8 cellular contexts compared by ENCODE assay signal in genomic region chr17:62477718-62478401, GRCh38. TPM values are rescaled to one million over a fixed set of nuclear protein-coding genes. Genes with fewer than 3 reads are reported as not detected.
A peak's percentile ranks its signal among the peaks of the same experiment; 100 is the strongest.
DNase-seq lines count a peak whose midpoint lies in the region; TF ChIP-seq lines count a peak whose summit lies in the region.
"Not testable (repeated sequence)": the region's sequence is repeated elsewhere in the genome, so short reads cannot be mapped to it uniquely, and the experiment has no call there.

No MANE protein-coding gene starts in this region.

- in situ Hi-C loops in HAP-1 (cut with MboI; ENCODE audit: low sequenced_read_pairs); astrocyte of the spinal cord (cut with HindIII; ENCODE audit: low sequenced_read_pairs): not testable (repeated sequence)

- H3K4me1 ChIP-seq in HAP-1: not testable (repeated sequence)
- peaks cover 41% of the 10 kb centered on the region for H3K4me1 ChIP-seq in left ventricle myocardium inferior

- TF ChIP-seq CTCF in GM12864 (IDR thresholded peaks at IDR 0.05; ENCODE audit: low read depth, low read length, missing control alignments); VCaP (conservative IDR thresholded peaks at IDR 0.05); astrocyte of the spinal cord (IDR thresholded peaks at IDR 0.05; ENCODE audit: low read depth, low read length); left ventricle myocardium inferior (IDR thresholded peaks at IDR 0.05; ENCODE audit: borderline replicate concordance): not testable (repeated sequence)

- TF ChIP-seq EP300 in Ishikawa (IDR thresholded peaks at IDR 0.05; ENCODE audit: borderline replicate concordance): not testable (repeated sequence)

- H3K27me3 ChIP-seq in HAP-1 (ENCODE audit: low read depth); left ventricle myocardium inferior (ENCODE audit: low read depth): not testable (repeated sequence)

- intact Hi-C loops in left ventricle myocardium inferior (cut with micrococcal nuclease): not testable (repeated sequence)

- TF ChIP-seq RAD21 in Ishikawa (IDR thresholded peaks at IDR 0.05; ENCODE audit: low read depth): not testable (repeated sequence)

- not testable (repeated sequence) for H3K36me3 ChIP-seq in HAP-1 (replicated peaks); left ventricle myocardium inferior

- DNase-seq in GM12864 (ENCODE audit: low read depth); left ventricle myocardium inferior: not testable (repeated sequence)
- peak in 1 of 2 experiments; percentile 55 for DNase-seq in HAP-1 (ENCODE audit: low spot score in 2 of 2)
- DNase-seq in astrocyte of the spinal cord (ENCODE audit: low read depth, low spot score): peak; percentile 5
- DNase-seq in nucleus accumbens (lab: John Stamatoyannopoulos, UW): peak in 36 of 56 donors; percentile 15 to 71 (median 44)

- H3K9me3 ChIP-seq in HAP-1; left ventricle myocardium inferior (replicated peaks): not testable (repeated sequence)

- H3K27ac ChIP-seq in VCaP (peak overlapping the region; percentile 82), left ventricle myocardium inferior (replicated peaks) (peak overlapping the region; percentile 93), temporal lobe (ENCODE audit: low read depth, low read length) (peak overlapping the region; percentile 61)

- H3K4me3 ChIP-seq in GM12864 (ENCODE audit: low read depth, low read length) (peak overlapping the region; percentile 75), HAP-1 (peak overlapping the region; percentile 34), astrocyte of the spinal cord (ENCODE audit: low read depth, low read length) (peak overlapping the region; percentile 57), left ventricle myocardium inferior (peak overlapping the region; percentile 83)

TF ChIP-seq in Ishikawa, 13 proteins besides CTCF, POLR2A, EP300 and RAD21:
- peak; percentile 27; the same call in 1 of the 2 replicates for TF ChIP-seq ZBTB7A (IDR thresholded peaks at IDR 0.05; ENCODE audit: low read depth)

RNA-seq across cellular contexts. Expression of gene TLK2, which starts 0.8 kb away (rescaled TPM):
- total RNA-seq in left ventricle myocardium inferior (34.5 TPM), temporal lobe (48.2 TPM)

RNA-seq across cellular contexts. Expression of gene METTL2A, which starts 54.2 kb away (rescaled TPM):
- total RNA-seq in left ventricle myocardium inferior: 14.9 TPM
- 28.0 TPM for total RNA-seq in temporal lobe
